ENCODE assay signal across 5 cellular contexts in the genomic region with DNA sequence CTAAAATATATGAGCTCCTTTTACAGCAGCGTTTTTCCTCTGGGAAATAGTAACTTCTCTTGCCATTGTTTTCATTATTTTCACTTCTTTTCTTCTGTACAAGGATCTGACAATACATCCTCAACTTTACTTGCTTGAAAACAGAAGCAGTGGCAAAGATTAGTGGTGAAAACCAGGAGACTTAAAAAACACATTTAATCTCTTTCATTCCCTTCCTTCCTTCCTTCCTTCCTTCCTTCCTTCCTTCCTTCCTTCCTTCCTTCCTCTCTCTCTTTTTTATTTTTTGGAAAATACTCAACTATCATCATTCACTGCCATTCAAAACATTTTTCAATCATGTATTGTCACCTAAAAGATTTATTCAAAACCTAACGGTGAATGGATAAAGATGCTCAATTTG.
"Had no signal": no experiment of that assay in that cellular context is flagged by ENCODE, and none has a peak within 500 bp of the region (broad histone marks: within the 10 kb centered on the region; RNA-seq: fewer than 3 reads in every experiment).

No MANE protein-coding gene starts in this region.

- DNase-seq: H9, HCEC 1CT, IMR-90 had no signal

- H3K27ac Mint-ChIP-seq: GM23338, H9 had no signal

- ATAC-seq: GM23338, K562 had no signal

- H3K4me3 ChIP-seq: GM23338, K562 had no signal

- H3K9me3 Mint-ChIP-seq: GM23338, H9 had no signal

- H3K4me1 Mint-ChIP-seq: GM23338, H9 had no signal

- H3K4me3 Mint-ChIP-seq: GM23338, H9 had no signal
